Comparison of ENCODE assay signal across 1 cellular context in genomic region chr3:58026598-58026997, GRCh38.
TF ChIP-seq lines count a peak whose summit lies in the region.

No MANE protein-coding gene starts in this region.

TF ChIP-seq in HEK293T, 16 proteins besides CTCF, POLR2A, EP300 and RAD21 (continued from another document):
- TF ChIP-seq SP1 (IDR thresholded peaks at IDR 0.05) (no peak), NFRKB (IDR thresholded peaks at IDR 0.05) (no peak), FOXM1 (IDR thresholded peaks at IDR 0.05; ENCODE audit: borderline replicate concordance) (no peak), ELF4 (IDR thresholded peaks at IDR 0.05) (no peak), HDGF (IDR thresholded peaks at IDR 0.05; ENCODE audit: borderline replicate concordance) (no peak), SUZ12 (IDR thresholded peaks at IDR 0.05) (no peak)
